7 cellular contexts compared by ENCODE assay signal in genomic region chr4:42397256-42397634, GRCh38. TPM values are rescaled to one million over a fixed set of nuclear protein-coding genes. Genes with fewer than 3 reads are reported as not detected.
DNase-seq lines count a peak whose midpoint lies in the region; ATAC-seq and TF ChIP-seq lines count a peak whose summit lies in the region.

Gene SHISA3 (plus strand): TSS chr4:42397488. CDS start chr4:42398057, 569 bp downstream.

- H3K4me3 ChIP-seq in HFF-Myc (replicated peaks; ENCODE audit: low read depth, low read length) (0 out of 2 replicates have a peak within 1 kb of the TSS, but pooled peaks have one; percentile 7), coronary artery (peak within 1 kb of the TSS; percentile 83), mesodermal cell (ENCODE audit: extremely low read depth, insufficient read depth, low read length, poor library complexity, severe bottlenecking) (peak within 1 kb of the TSS; percentile 38)

- peak; percentile 57 for ATAC-seq in GM18502 (IDR thresholded peaks at IDR 0.05; ENCODE audit: poor library complexity, unreplicated experiment)

- H3K4me1 ChIP-seq in mesodermal cell (ENCODE audit: control insufficient read depth, insufficient read depth, low read length, poor library complexity, severe bottlenecking) = no peaks in the 10 kb centered on the region

- H3K36me3 ChIP-seq in mesodermal cell (ENCODE audit: control insufficient read depth, insufficient read depth, low read length) = no peaks in the 10 kb centered on the region

- no peaks in the 10 kb centered on the region for H3K9me3 ChIP-seq in mesodermal cell (ENCODE audit: control insufficient read depth, low read length)

- no peak for DNase-seq in HFF-Myc (ENCODE audit: extremely low read depth, low read depth)
- peak; percentile 28 for DNase-seq in NOMO-1 treated with DMSO at 0.1 percent for 48 hours (lab: John Stamatoyannopoulos, UW; ENCODE audit: unreplicated experiment)
- no peak for DNase-seq in coronary artery (ENCODE audit: low spot score)
- no peak for DNase-seq in NCI-H345 treated with DMSO at 0.1 percent for 48 hours (lab: John Stamatoyannopoulos, UW; ENCODE audit: unreplicated experiment)
- DNase-seq in stimulated activated naive CD4-positive, alpha-beta T cell treated with Interleukin-2 at 50 U/mL for 16 hours (lab: John Stamatoyannopoulos, UW) = no peak

- TF ChIP-seq CTCF in HFF-Myc (IDR thresholded peaks at IDR 0.05; ENCODE audit: low read depth, low read length, missing control alignments) (no peak), coronary artery (IDR thresholded peaks at IDR 0.05) (no peak)

- 0 to 1% methylated on average over 20 to 24 of the region's 31 CpGs for WGBS in mesodermal cell (ENCODE audit: insufficient coverage in 2 of 2), 2 experiments

- H3K27ac ChIP-seq in coronary artery (peak within 1 kb of the TSS in 1 of 2 donors; percentile 49), mesodermal cell (ENCODE audit: low read depth, low read length, severe bottlenecking) (no peak within 1 kb of the TSS)

RNA-seq across cellular contexts. Expression of gene SHISA3, which starts in this region (rescaled TPM):
- 0.88 TPM for polyA plus RNA-seq in mesodermal cell (2013, experiment 1 of 2)
- 1.5 TPM for polyA plus RNA-seq in mesodermal cell (2013, experiment 2 of 2)

Comparison
In these comparisons a context has a peak if more than half of its experiments do, and no peak if none do; other contexts are left out.
1. H3K4me3 ChIP-seq: peak in every context shown above with its lines; median percentile 83 in coronary artery; 38 in mesodermal cell; 7 in HFF-Myc.